16 cellular contexts compared by ENCODE assay signal in the genomic region with DNA sequence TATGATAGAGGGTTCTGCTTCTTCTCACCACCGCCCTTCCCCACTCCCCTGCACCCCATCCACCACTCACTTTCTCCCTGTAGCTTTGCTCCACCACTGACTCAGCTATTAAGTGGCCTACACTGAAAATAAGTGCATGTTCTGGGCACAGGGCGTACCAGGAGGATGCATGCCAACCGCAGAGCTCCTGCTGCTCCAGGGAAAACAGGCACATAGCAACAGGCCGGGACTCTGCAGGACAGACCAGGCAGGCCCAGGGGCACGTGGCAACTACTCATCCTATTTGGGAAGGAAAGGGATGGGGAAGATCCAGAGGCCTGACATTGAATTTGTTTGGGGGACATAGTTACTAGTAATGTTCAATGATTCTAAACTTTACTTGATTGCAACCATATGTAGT. TPM values are rescaled to one million over a fixed set of nuclear protein-coding genes. Genes with fewer than 3 reads are reported as not detected.
DNase-seq lines count a peak whose midpoint lies in the region; TF ChIP-seq lines count a peak whose summit lies in the region.
"Had no signal": no experiment of that assay in that cellular context is flagged by ENCODE, and none has a peak within 500 bp of the region (broad histone marks: within the 10 kb centered on the region; RNA-seq: fewer than 3 reads in every experiment).

No MANE protein-coding gene starts in this region.

- peak overlapping the region; percentile 2 for H3K27ac Mint-ChIP-seq in osteocyte (ENCODE audit: unreplicated experiment)
- H3K27ac Mint-ChIP-seq in neural progenitor cell = no peak overlapping the region

- WGBS in SK-N-SH (ENCODE audit: low lambda C conversion rate) = 45% methylated on average over 5 of the region's 5 CpGs

- H3K4me3 Mint-ChIP-seq in osteocyte (ENCODE audit: unreplicated experiment) = no peak overlapping the region
- no peak overlapping the region for H3K4me3 Mint-ChIP-seq in neural progenitor cell
- H3K4me3 Mint-ChIP-seq: activated naive CD4-positive, alpha-beta T cell treated with anti-CD3 and anti-CD28 coated beads for 36 hours had no signal

- no peak for TF ChIP-seq RAD21 in SK-N-SH (IDR thresholded peaks at IDR 0.05; ENCODE audit: low read length)

- H3K27ac ChIP-seq in SK-N-SH (ENCODE audit: low read depth in 2 of 2, low read length in 1 of 2) = no peak overlapping the region
- H3K27ac ChIP-seq in neural progenitor cell = no peak overlapping the region
- H3K27ac ChIP-seq: thoracic aorta had no signal

- H3K4me2 ChIP-seq in SK-N-SH (no peak overlapping the region), neural progenitor cell (no peak overlapping the region)

- no peaks in the 10 kb centered on the region for H3K9me3 Mint-ChIP-seq in osteocyte (ENCODE audit: unreplicated experiment)
- peaks cover 14% of the 10 kb centered on the region for H3K9me3 Mint-ChIP-seq in neural progenitor cell
- H3K9me3 Mint-ChIP-seq: activated naive CD4-positive, alpha-beta T cell treated with anti-CD3 and anti-CD28 coated beads for 36 hours had no signal

- H3K36me3 ChIP-seq in SK-N-SH (replicated peaks in 1 of 2; ENCODE audit: control insufficient read depth in 1 of 2, insufficient read depth in 2 of 2, low read length in 1 of 2) (no peaks in the 10 kb centered on the region), neural progenitor cell (no peaks in the 10 kb centered on the region)
- H3K36me3 ChIP-seq: thoracic aorta had no signal

- H3K9me3 ChIP-seq in SK-N-SH (no peaks in the 10 kb centered on the region), neural progenitor cell (ENCODE audit: low read depth) (no peaks in the 10 kb centered on the region)
- H3K9me3 ChIP-seq: thoracic aorta had no signal

- peak; percentile 41 for DNase-seq in Daoy (ENCODE audit: low read depth)
- DNase-seq in SK-N-SH = peak; percentile 66
- DNase-seq in fibroblast of the aortic adventitia (ENCODE audit: low read depth) = peak; percentile 80
- no peak for DNase-seq in osteocyte (ENCODE audit: extremely low spot score, unreplicated experiment)
- DNase-seq in neural progenitor cell (ENCODE audit: low spot score) = no peak
- DNase-seq in NCI-H187 (lab: John Stamatoyannopoulos, UW) = no peak
- no peak for DNase-seq in NCI-H345 treated with DMSO at 0.1 percent for 48 hours (lab: John Stamatoyannopoulos, UW; ENCODE audit: unreplicated experiment)
- DNase-seq: activated CD4-positive, alpha-beta T cell treated with anti-CD3 and anti-CD28 coated beads, Interleukin-2, amount 50 U/mL, for 4 hours; activated naive CD4-positive, alpha-beta T cell treated with anti-CD3 and anti-CD28 coated beads for 36 hours; activated T-cell treated with anti-CD3 and anti-CD28 coated beads for 4 hours; aorta; Kasumi-1; left colon; NCI-H526 treated with DMSO at 0.1 percent for 48 hours; retina had no signal

- H3F3A ChIP-seq in SK-N-SH (replicated peaks; ENCODE audit: insufficient read depth) = no peaks in the 10 kb centered on the region
- H3F3A ChIP-seq in neural progenitor cell (ENCODE audit: low read depth) = no peaks in the 10 kb centered on the region

- CTCF ChIA-PET in SK-N-SH (lab: Yijun Ruan, JAX) = interaction anchor here (0.7 to 1.4 kb wide), 3 partner anchors 22 to 68 kb away, joined by 3 to 4 read pairs (median 3); no protein-coding TSS in a partner anchor

- H3K9ac ChIP-seq in SK-N-SH (no peak overlapping the region), neural progenitor cell (no peak overlapping the region)

- H3K4me1 Mint-ChIP-seq in osteocyte (ENCODE audit: unreplicated experiment) = peaks cover 7% of the 10 kb centered on the region
- peaks cover under 1% of the 10 kb centered on the region for H3K4me1 Mint-ChIP-seq in neural progenitor cell

- H3K27me3 Mint-ChIP-seq in osteocyte (ENCODE audit: unreplicated experiment) (no peaks in the 10 kb centered on the region), neural progenitor cell (ENCODE audit: insufficient read depth, low read depth) (peaks cover 5% of the 10 kb centered on the region)

- no peaks in the 10 kb centered on the region for H3K9me2 ChIP-seq in SK-N-SH

- H3K4me1 ChIP-seq in SK-N-SH (ENCODE audit: control insufficient read depth in 1 of 2, insufficient read depth in 2 of 2, low read depth in 1 of 2, low read length in 1 of 2) (peaks cover 0 to 39% of the 10 kb centered on the region in 2 experiments; a peak in 2 of 4 replicates), neural progenitor cell (no peaks in the 10 kb centered on the region)

- H3K27me3 ChIP-seq in SK-N-SH (ENCODE audit: insufficient read depth) (no peaks in the 10 kb centered on the region), neural progenitor cell (no peaks in the 10 kb centered on the region)

- POLR2A ChIA-PET in SK-N-SH (lab: Yijun Ruan, JAX) = interaction anchor here (0.7 to 1.0 kb wide), 2 partner anchors 15 to 27 kb away, joined by 3 read pairs; no protein-coding TSS in a partner anchor

- peaks cover 2% of the 10 kb centered on the region for H3K36me3 Mint-ChIP-seq in osteocyte (ENCODE audit: unreplicated experiment)
- peaks cover 2% of the 10 kb centered on the region for H3K36me3 Mint-ChIP-seq in neural progenitor cell

- H4K20me1 ChIP-seq in SK-N-SH (ENCODE audit: insufficient read depth) (no peaks in the 10 kb centered on the region), neural progenitor cell (ENCODE audit: low read depth) (no peaks in the 10 kb centered on the region)

- no peak for TF ChIP-seq EP300 in SK-N-SH (IDR thresholded peaks at IDR 0.05; ENCODE audit: borderline replicate concordance in 1 of 2, low read depth in 1 of 2, low read length in 1 of 2)

- no peak overlapping the region for H2AFZ ChIP-seq in SK-N-SH (ENCODE audit: low read depth)
- no peak overlapping the region for H2AFZ ChIP-seq in neural progenitor cell (replicated peaks)

- no peak overlapping the region for H3K4me3 ChIP-seq in SK-N-SH (ENCODE audit: low read depth in 2 of 2, low read length in 1 of 2)
- no peak overlapping the region for H3K4me3 ChIP-seq in fibroblast of the aortic adventitia (ENCODE audit: low read depth, low read length)
- H3K4me3 ChIP-seq in neural progenitor cell = no peak overlapping the region
- H3K4me3 ChIP-seq: thoracic aorta had no signal

- H3K79me2 ChIP-seq in SK-N-SH (ENCODE audit: insufficient read depth) = no peaks in the 10 kb centered on the region
- H3K79me2 ChIP-seq in neural progenitor cell (ENCODE audit: low read depth) = no peaks in the 10 kb centered on the region

- no peak for TF ChIP-seq CTCF in SK-N-SH (IDR thresholded peaks at IDR 0.05)
- TF ChIP-seq CTCF in fibroblast of the aortic adventitia (IDR thresholded peaks at IDR 0.05; ENCODE audit: insufficient read depth, low read length) = no peak
- TF ChIP-seq CTCF in osteocyte (IDR thresholded peaks at IDR 0.05) = no peak
- TF ChIP-seq CTCF in neural progenitor cell (IDR thresholded peaks at IDR 0.05) = no peak

TF ChIP-seq in SK-N-SH, 30 proteins besides CTCF, POLR2A, EP300 and RAD21:
- TF ChIP-seq FOSL2 (IDR thresholded peaks at IDR 0.05; ENCODE audit: borderline replicate concordance, low read depth) (no peak), TAF1 (IDR thresholded peaks at IDR 0.05; ENCODE audit: borderline replicate concordance, low read depth, low read length) (no peak), REST (IDR thresholded peaks at IDR 0.05; ENCODE audit: low read depth, low read length) (no peak), YY1 (IDR thresholded peaks at IDR 0.05; ENCODE audit: low read depth) (no peak), SIN3A (IDR thresholded peaks at IDR 0.05; ENCODE audit: borderline replicate concordance, low read depth, low read length) (no peak), MXI1 (IDR thresholded peaks at IDR 0.05; ENCODE audit: low read depth, low read length) (peak; percentile 53; the same call in 1 of the 2 replicates), FOXJ3 (CRISPR knock-in tag; IDR thresholded peaks at IDR 0.05) (no peak), RFX5 (IDR thresholded peaks at IDR 0.05; ENCODE audit: low read length) (peak; percentile 50; the same call in 1 of the 2 replicates)

RNA-seq across cellular contexts. Expression of gene ARL4C, which starts 28.4 kb away (rescaled TPM):
- total RNA-seq in Daoy (2014; rRNA removed; shearing (Covaris generic)) = 40.4 and 42.6 TPM in 2 replicates
- polyA plus RNA-seq in SK-N-SH (2012; rRNA removed) = 20.6 and 24.0 TPM in 2 replicates
- 22.6 and 24.1 TPM in 2 replicates for polyA plus RNA-seq in SK-N-SH (2012; cell fraction: cytosol; rRNA removed)
- 12.1 and 13.3 TPM in 2 replicates for polyA plus RNA-seq in SK-N-SH (2012; cell fraction: nucleus; rRNA removed)
- 33.7 and 136 TPM in 2 replicates for total RNA-seq in fibroblast of the aortic adventitia (ENCODE audit: low replicate concordance)
- total RNA-seq in osteocyte = 35.1 and 37.1 TPM in 2 replicates
- total RNA-seq in neural progenitor cell (ENCODE audit: low replicate concordance) = 87.6 and 96.6 TPM in 2 replicates

Comparison
In these comparisons a context has a peak if more than half of its experiments do, and no peak if none do; other contexts are left out.
1. DNase-seq: peak in Daoy (single experiment), SK-N-SH (single experiment) and fibroblast of the aortic adventitia (single experiment); none in osteocyte (single experiment), neural progenitor cell (single experiment), NCI-H187 (0 of 2) and NCI-H345 treated with DMSO at 0.1 percent for 48 hours (single experiment).